ENCODE assay signal across 11 cellular contexts in genomic region chr20:2741463-2741862, GRCh38. TPM values are rescaled to one million over a fixed set of nuclear protein-coding genes. Genes with fewer than 3 reads are reported as not detected.
DNase-seq lines count a peak whose midpoint lies in the region; ATAC-seq and TF ChIP-seq lines count a peak whose summit lies in the region.
"Had no signal": no experiment of that assay in that cellular context is flagged by ENCODE, and none has a peak within 500 bp of the region (broad histone marks: within the 10 kb centered on the region; RNA-seq: fewer than 3 reads in every experiment).

No MANE protein-coding gene starts in this region.

- no peak for TF ChIP-seq CTCF in brain microvascular endothelial cell (IDR thresholded peaks at IDR 0.05; ENCODE audit: low read depth, low read length, missing control alignments)

- POLR2A ChIA-PET in activated CD4-positive, alpha-beta T cell treated with anti-CD3 and anti-CD28 coated beads, Interleukin-2, amount 10 ng/mL, durations not matched to agents 7 days and 5 days (lab: Charles Lee), result interaction anchor here (1.4 kb wide), 1 partner anchor 53 kb away, joined by 4 read pairs; no protein-coding TSS in a partner anchor

- H3K36me3 ChIP-seq in brain microvascular endothelial cell (replicated peaks), result no peaks in the 10 kb centered on the region
- H3K36me3 ChIP-seq: gastroesophageal sphincter, lower lobe of right lung had no signal

- in situ Hi-C loops in brain microvascular endothelial cell (cut with HindIII; ENCODE audit: low pct_ligation_motif_present, low sequenced_read_pairs), result no loop called here

- H3K4me3 Mint-ChIP-seq in activated CD4-positive, alpha-beta T cell treated with anti-CD3 and anti-CD28 coated beads, Interleukin-2, amount 10 ng/mL, durations not matched to agents 7 days and 5 days, result peak overlapping the region; percentile 31
- H3K4me3 Mint-ChIP-seq in central memory CD8-positive, alpha-beta T cell, result peak overlapping the region; percentile 60
- H3K4me3 Mint-ChIP-seq in stimulated activated naive CD8-positive, alpha-beta T cell treated with anti-CD3 and anti-CD28 coated beads, Interleukin-15, Interleukin-2, amounts not matched to agents 100 ng/mL and 50 ng/mL, for 24 hours, result peak overlapping the region; percentile 25
- H3K4me3 Mint-ChIP-seq: nephron had no signal

- CTCF ChIA-PET in activated CD4-positive, alpha-beta T cell treated with anti-CD3 and anti-CD28 coated beads, Interleukin-2, amount 10 ng/mL, durations not matched to agents 7 days and 5 days (lab: Charles Lee), result interaction anchor here (0.6 to 5.1 kb wide), 9 partner anchors 9 to 56 kb away, joined by 3 to 34 read pairs (median 4); no protein-coding TSS in a partner anchor

- no peak overlapping the region for H3K27ac ChIP-seq in brain microvascular endothelial cell
- H3K27ac ChIP-seq: gastroesophageal sphincter, lower lobe of right lung had no signal

- peaks cover 5% of the 10 kb centered on the region for H3K27me3 ChIP-seq in brain microvascular endothelial cell (replicated peaks)
- H3K27me3 ChIP-seq: gastroesophageal sphincter had no signal

- H3K27me3 Mint-ChIP-seq in activated CD4-positive, alpha-beta T cell treated with anti-CD3 and anti-CD28 coated beads, Interleukin-2, amount 10 ng/mL, durations not matched to agents 7 days and 5 days, result peaks cover 12% of the 10 kb centered on the region
- peaks cover 4% of the 10 kb centered on the region for H3K27me3 Mint-ChIP-seq in central memory CD8-positive, alpha-beta T cell
- no peaks in the 10 kb centered on the region for H3K27me3 Mint-ChIP-seq in stimulated activated naive CD8-positive, alpha-beta T cell treated with anti-CD3 and anti-CD28 coated beads, Interleukin-15, Interleukin-2, amounts not matched to agents 100 ng/mL and 50 ng/mL, for 24 hours

- peaks cover 32% of the 10 kb centered on the region for H3K4me1 Mint-ChIP-seq in activated CD4-positive, alpha-beta T cell treated with anti-CD3 and anti-CD28 coated beads, Interleukin-2, amount 10 ng/mL, durations not matched to agents 7 days and 5 days
- peaks cover 51% of the 10 kb centered on the region for H3K4me1 Mint-ChIP-seq in central memory CD8-positive, alpha-beta T cell
- H3K4me1 Mint-ChIP-seq in stimulated activated naive CD8-positive, alpha-beta T cell treated with anti-CD3 and anti-CD28 coated beads, Interleukin-15, Interleukin-2, amounts not matched to agents 100 ng/mL and 50 ng/mL, for 24 hours (ENCODE audit: low read depth), result peaks cover 31% of the 10 kb centered on the region
- H3K4me1 Mint-ChIP-seq: nephron had no signal

- ATAC-seq in central memory CD8-positive, alpha-beta T cell (replicated peaks; ENCODE audit: extremely low read depth, poor library complexity, severe bottlenecking), result peak; percentile 97
- ATAC-seq: gastroesophageal sphincter, lower lobe of right lung had no signal

- no peaks in the 10 kb centered on the region for H3K36me3 Mint-ChIP-seq in activated CD4-positive, alpha-beta T cell treated with anti-CD3 and anti-CD28 coated beads, Interleukin-2, amount 10 ng/mL, durations not matched to agents 7 days and 5 days (ENCODE audit: low read depth)
- peaks cover 2% of the 10 kb centered on the region for H3K36me3 Mint-ChIP-seq in central memory CD8-positive, alpha-beta T cell (ENCODE audit: insufficient read depth)
- no peaks in the 10 kb centered on the region for H3K36me3 Mint-ChIP-seq in stimulated activated naive CD8-positive, alpha-beta T cell treated with anti-CD3 and anti-CD28 coated beads, Interleukin-15, Interleukin-2, amounts not matched to agents 100 ng/mL and 50 ng/mL, for 24 hours (ENCODE audit: low read depth)

- DNase-seq in stimulated activated CD4-positive, alpha-beta T cell treated with anti-CD3 and anti-CD28 coated beads, Interleukin-4, amount 100 ng/mL, for 24 hours, result peak; percentile 37
- no peak for DNase-seq in stimulated activated CD4-positive, alpha-beta T cell treated with anti-CD3 and anti-CD28 coated beads, Interleukin-4, amount 100 ng/mL, for 1 hour
- DNase-seq in activated CD4-positive, alpha-beta T cell treated with anti-CD3 and anti-CD28 coated beads, Interleukin-2, amount 10 ng/mL, durations not matched to agents 7 days and 5 days, result peak; percentile 68
- DNase-seq in central memory CD8-positive, alpha-beta T cell (ENCODE audit: low spot score in 2 of 2), result no peak
- DNase-seq in brain microvascular endothelial cell, result no peak
- no peak for DNase-seq in midbrain (lab: John Stamatoyannopoulos, UW)
- no peak for DNase-seq in NCI-H526 treated with DMSO at 0.1 percent for 48 hours (lab: John Stamatoyannopoulos, UW)
- DNase-seq: lower lobe of right lung had no signal

- no peaks in the 10 kb centered on the region for H3K9me3 Mint-ChIP-seq in activated CD4-positive, alpha-beta T cell treated with anti-CD3 and anti-CD28 coated beads, Interleukin-2, amount 10 ng/mL, durations not matched to agents 7 days and 5 days
- H3K9me3 Mint-ChIP-seq in central memory CD8-positive, alpha-beta T cell, result no peaks in the 10 kb centered on the region
- no peaks in the 10 kb centered on the region for H3K9me3 Mint-ChIP-seq in stimulated activated naive CD8-positive, alpha-beta T cell treated with anti-CD3 and anti-CD28 coated beads, Interleukin-15, Interleukin-2, amounts not matched to agents 100 ng/mL and 50 ng/mL, for 24 hours
- H3K9me3 Mint-ChIP-seq: nephron had no signal

- peak overlapping the region; percentile 87 for H3K27ac Mint-ChIP-seq in activated CD4-positive, alpha-beta T cell treated with anti-CD3 and anti-CD28 coated beads, Interleukin-2, amount 10 ng/mL, durations not matched to agents 7 days and 5 days
- H3K27ac Mint-ChIP-seq in central memory CD8-positive, alpha-beta T cell (ENCODE audit: low read depth), result peak overlapping the region; percentile 90
- peak overlapping the region; percentile 76 for H3K27ac Mint-ChIP-seq in stimulated activated naive CD8-positive, alpha-beta T cell treated with anti-CD3 and anti-CD28 coated beads, Interleukin-15, Interleukin-2, amounts not matched to agents 100 ng/mL and 50 ng/mL, for 24 hours
- H3K27ac Mint-ChIP-seq: nephron had no signal

- H3K4me3 ChIP-seq in brain microvascular endothelial cell (ENCODE audit: low read depth, low read length), result no peak overlapping the region
- H3K4me3 ChIP-seq: gastroesophageal sphincter, lower lobe of right lung had no signal

RNA-seq across cellular contexts. Expression of gene EBF4, which starts 48.9 kb away (rescaled TPM):
- under 1 TPM; 0.27 to 0.64 TPM for total RNA-seq in activated CD4-positive, alpha-beta T cell treated with anti-CD3 and anti-CD28 coated beads, Interleukin-2, amount 10 ng/mL, durations not matched to agents 7 days and 5 days

RNA-seq across cellular contexts. Expression of gene CPXM1, which starts 59.0 kb away (rescaled TPM):
- under 1 TPM in 1 of 2 experiments, not detected in 1; 0.12 TPM for total RNA-seq in activated CD4-positive, alpha-beta T cell treated with anti-CD3 and anti-CD28 coated beads, Interleukin-2, amount 10 ng/mL, durations not matched to agents 7 days and 5 days

Comparison
In these comparisons a context has a peak if more than half of its experiments do, and no peak if none do; other contexts are left out.
1. DNase-seq: peak in stimulated activated CD4-positive, alpha-beta T cell treated with anti-CD3 and anti-CD28 coated beads, Interleukin-4, amount 100 ng/mL, for 24 hours (single experiment) and activated CD4-positive, alpha-beta T cell treated with anti-CD3 and anti-CD28 coated beads, Interleukin-2, amount 10 ng/mL, durations not matched to agents 7 days and 5 days (single experiment); none in stimulated activated CD4-positive, alpha-beta T cell treated with anti-CD3 and anti-CD28 coated beads, Interleukin-4, amount 100 ng/mL, for 1 hour (single experiment), central memory CD8-positive, alpha-beta T cell (0 of 2), brain microvascular endothelial cell (single experiment), midbrain (single experiment) and NCI-H526 treated with DMSO at 0.1 percent for 48 hours (single experiment).
2. Peak in every context shown above with its lines, with median percentiles within 50 percentile points of each other: H3K27ac Mint-ChIP-seq and H3K4me3 Mint-ChIP-seq.